1 cellular context compared by ENCODE assay signal in genomic region chr6:3162565-3163247, GRCh38.
TF ChIP-seq lines count a peak whose summit lies in the region.

No MANE protein-coding gene starts in this region.

TF ChIP-seq in WTC11, 78 proteins besides CTCF, POLR2A, EP300 and RAD21 (continued from another document):
- TF ChIP-seq ZBTB43 (CRISPR knock-in tag; IDR thresholded peaks at IDR 0.05) (peak; percentile 76; the same call in 1 of the 2 replicates), MAX (CRISPR knock-in tag; IDR thresholded peaks at IDR 0.05) (peak; percentile 71), ZNF425 (CRISPR knock-in tag; conservative IDR thresholded peaks at IDR 0.05) (no peak), ZSCAN18 (CRISPR knock-in tag; IDR thresholded peaks at IDR 0.05) (no peak), E2F4 (CRISPR knock-in tag; IDR thresholded peaks at IDR 0.05; ENCODE audit: borderline replicate concordance, low read depth) (0 out of 2 replicates have a peak, but pooled peaks have one; percentile 45), CDX4 (CRISPR knock-in tag; IDR thresholded peaks at IDR 0.05; ENCODE audit: borderline replicate concordance) (no peak), AFF4 (CRISPR knock-in tag; IDR thresholded peaks at IDR 0.05; ENCODE audit: borderline replicate concordance) (no peak), GRHL2 (CRISPR knock-in tag; IDR thresholded peaks at IDR 0.05; ENCODE audit: insufficient replicate concordance, severe bottlenecking) (no peak), KAT7 (CRISPR knock-in tag; IDR thresholded peaks at IDR 0.05; ENCODE audit: borderline replicate concordance) (no peak), MYBL2 (CRISPR knock-in tag; IDR thresholded peaks at IDR 0.05) (peak; percentile 86; the same call in 1 of the 2 replicates), E2F5 (CRISPR knock-in tag; IDR thresholded peaks at IDR 0.05) (peak; percentile 86), ZNF138 (CRISPR knock-in tag; conservative IDR thresholded peaks at IDR 0.05) (no peak), GABPB1 (CRISPR knock-in tag; IDR thresholded peaks at IDR 0.05) (peak; percentile 62; the same call in 1 of the 2 replicates), ZNF219 (CRISPR knock-in tag; IDR thresholded peaks at IDR 0.05; ENCODE audit: borderline replicate concordance) (0 out of 2 replicates have a peak, but pooled peaks have one; percentile 46), PRRX2 (CRISPR knock-in tag; IDR thresholded peaks at IDR 0.05) (0 out of 2 replicates have a peak, but pooled peaks have one; percentile 46), E2F1 (CRISPR knock-in tag; IDR thresholded peaks at IDR 0.05) (peak; percentile 39; the same call in 1 of the 2 replicates), ERG (CRISPR knock-in tag; IDR thresholded peaks at IDR 0.05) (no peak), NR1H2 (CRISPR knock-in tag; IDR thresholded peaks at IDR 0.05) (no peak), CREM (CRISPR knock-in tag; IDR thresholded peaks at IDR 0.05) (peak; percentile 75), NFE2L1 (CRISPR knock-in tag; IDR thresholded peaks at IDR 0.05) (peak; percentile 69), AR (CRISPR knock-in tag; IDR thresholded peaks at IDR 0.05) (no peak), TEAD1 (CRISPR knock-in tag; IDR thresholded peaks at IDR 0.05) (0 out of 2 replicates have a peak, but pooled peaks have one; percentile 62), ARID4B (CRISPR knock-in tag; IDR thresholded peaks at IDR 0.05; ENCODE audit: borderline replicate concordance) (peak; percentile 42; the same call in 1 of the 2 replicates), NR2C2 (CRISPR knock-in tag; IDR thresholded peaks at IDR 0.05) (no peak; the same call in 1 of the 2 replicates), MXD4 (CRISPR knock-in tag; IDR thresholded peaks at IDR 0.05; ENCODE audit: borderline replicate concordance) (no peak), SMAD3 (CRISPR knock-in tag; IDR thresholded peaks at IDR 0.05; ENCODE audit: borderline replicate concordance) (no peak), TCF7 (CRISPR knock-in tag; IDR thresholded peaks at IDR 0.05; ENCODE audit: low read depth) (no peak), TEAD4 (CRISPR knock-in tag; IDR thresholded peaks at IDR 0.05) (no peak), ETV6 (CRISPR knock-in tag; IDR thresholded peaks at IDR 0.05) (peak; percentile 66; the same call in 1 of the 2 replicates), ELF4 (CRISPR knock-in tag; IDR thresholded peaks at IDR 0.05; ENCODE audit: low read depth) (no peak), SP1 (CRISPR knock-in tag; conservative IDR thresholded peaks at IDR 0.05) (peak; percentile 22), ZNF416 (CRISPR knock-in tag; IDR thresholded peaks at IDR 0.05) (no peak; the same call in 1 of the 2 replicates)
TF ChIP-seq in WTC11: peak in this region for 20.
